In the genomic region with DNA sequence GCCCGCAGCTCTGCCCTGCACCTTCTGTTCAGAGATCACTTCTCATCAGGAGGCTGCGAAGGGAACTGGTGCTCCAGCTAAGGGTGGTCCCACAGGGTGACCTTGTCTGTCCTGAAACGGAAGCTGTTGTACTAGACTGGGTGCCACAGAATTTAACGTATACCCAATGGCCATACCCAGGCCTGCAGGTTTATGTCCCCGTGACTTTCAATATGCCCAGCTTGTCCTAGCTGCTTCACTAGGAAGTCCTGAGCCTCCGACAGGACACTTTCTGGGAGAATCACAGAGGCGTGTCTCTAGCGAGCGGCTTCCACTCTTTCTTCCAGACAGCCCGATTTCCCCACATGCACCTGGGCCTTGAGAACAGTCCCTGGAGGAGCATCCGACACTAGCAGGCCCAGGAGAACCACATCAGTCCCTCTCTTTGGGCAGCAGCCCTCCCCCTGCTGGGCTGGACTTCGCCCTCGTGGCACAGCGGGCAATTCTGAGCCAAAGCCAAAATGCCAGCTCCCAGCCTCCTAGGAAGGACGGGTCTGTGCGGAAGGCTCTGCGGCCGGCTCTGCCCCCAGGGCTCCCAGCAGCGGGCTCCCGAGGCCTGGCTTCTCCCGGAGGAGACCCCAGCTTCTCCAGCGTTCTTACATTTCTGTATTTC, we compare ENCODE assay signal across 12 cellular contexts.
DNase-seq lines count a peak whose midpoint lies in the region; ATAC-seq and TF ChIP-seq lines count a peak whose summit lies in the region.
"Had no signal": no experiment of that assay in that cellular context is flagged by ENCODE, and none has a peak within 500 bp of the region (broad histone marks: within the 10 kb centered on the region; RNA-seq: fewer than 3 reads in every experiment).

No MANE protein-coding gene starts in this region.

- H3K18ac ChIP-seq in IMR-90 (ENCODE audit: low read depth, low read length): no peak overlapping the region

- no peaks in the 10 kb centered on the region for H3K27me3 ChIP-seq in BLaER1
- no peaks in the 10 kb centered on the region; the same call in 1 of the 2 replicates for H3K27me3 ChIP-seq in IMR-90 (ENCODE audit: control insufficient read depth, insufficient read depth, low read length)

- TF ChIP-seq RAD21 in IMR-90 (IDR thresholded peaks at IDR 0.05; ENCODE audit: low read length): no peak

- no peak overlapping the region for H2BK120ac ChIP-seq in IMR-90 (ENCODE audit: low read depth, low read length)

- no TSS peak for BruUV-seq in IMR-90 (replicated peaks; lab: Mats Ljungman, UMichigan)

- no peak overlapping the region for H3K56ac ChIP-seq in IMR-90 (ENCODE audit: extremely low read depth, insufficient read depth, low read length)

- no peaks in the 10 kb centered on the region for H3K79me1 ChIP-seq in IMR-90 (ENCODE audit: low read depth in 1 of 2, low read length in 2 of 2)

- H3K4me3 ChIP-seq in BLaER1 (0 out of 2 replicates have a peak overlapping the region, but pooled peaks have one; percentile 57), IMR-90 (ENCODE audit: insufficient read depth, low read depth, low read length) (no peak overlapping the region)

- CTCF ChIA-PET in IMR-90 (lab: Yijun Ruan, JAX): interaction anchor here (1.1 to 2.0 kb wide), 2 partner anchors 9 to 204 kb away, joined by 3 to 10 read pairs; no protein-coding TSS in a partner anchor

- H2BK15ac ChIP-seq in IMR-90 (ENCODE audit: low read depth, low read length): no peak overlapping the region

- TF ChIP-seq CTCF in IMR-90 (conservative IDR thresholded peaks at IDR 0.05; ENCODE audit: low read depth, low read length) (no peak), natural killer cell (IDR thresholded peaks at IDR 0.05) (no peak)

- no peak overlapping the region for H4K91ac ChIP-seq in IMR-90 (ENCODE audit: insufficient read depth, low read depth, low read length)

- H3K36me3 Mint-ChIP-seq in natural killer cell: peaks cover 14% of the 10 kb centered on the region
- peaks cover 2% of the 10 kb centered on the region for H3K36me3 Mint-ChIP-seq in activated T-helper 1 cell treated with anti-CD3 and anti-CD28 coated beads, Interleukin-12 subunit alpha, Interleukin-12 subunit beta, Interleukin-2, Interleukin-4 antibody, amounts not matched to agents 30 ng/mL and 10 ng/mL and 1 ng/mL, durations not matched to agents 14 hours and 24 hours and 36 hours (ENCODE audit: low read depth)

- no peaks in the 10 kb centered on the region for H3K4me1 Mint-ChIP-seq in natural killer cell
- no peaks in the 10 kb centered on the region for H3K4me1 Mint-ChIP-seq in activated T-helper 1 cell treated with anti-CD3 and anti-CD28 coated beads, Interleukin-12 subunit alpha, Interleukin-12 subunit beta, Interleukin-2, Interleukin-4 antibody, amounts not matched to agents 30 ng/mL and 10 ng/mL and 1 ng/mL, durations not matched to agents 14 hours and 24 hours and 36 hours (ENCODE audit: low read depth)
- H3K4me1 Mint-ChIP-seq: activated CD4-positive, alpha-beta T cell treated with anti-CD3 and anti-CD28 coated beads, Interleukin-2, amount 10 ng/mL, durations not matched to agents 7 days and 5 days had no signal

- H3K9ac ChIP-seq in BLaER1: peak overlapping the region; percentile 49; the same call in 1 of the 2 replicates
- no peak overlapping the region for H3K9ac ChIP-seq in IMR-90 (ENCODE audit: low read depth, low read length)

- no peak for DNase-seq in IMR-90
- peak; percentile 28 for DNase-seq in cerebellum (ENCODE audit: low spot score)
- DNase-seq in natural killer cell: peak; percentile 14
- no peak for DNase-seq in activated T-helper 1 cell treated with anti-CD3 and anti-CD28 coated beads, Interleukin-12 subunit alpha, Interleukin-12 subunit beta, Interleukin-2, Interleukin-4 antibody, amounts not matched to agents 30 ng/mL and 10 ng/mL and 1 ng/mL, durations not matched to agents 14 hours and 24 hours and 36 hours (ENCODE audit: low spot score)
- no peak for DNase-seq in stimulated activated naive CD4-positive, alpha-beta T cell treated with Interleukin-2 at 50 U/mL for 16 hours (lab: John Stamatoyannopoulos, UW)
- DNase-seq in activated CD8-positive, alpha-beta memory T cell treated with anti-CD3 and anti-CD28 coated beads, Interleukin-2, amount 50 U/mL, for 4 hours: no peak

- peaks cover 14 to 18% of the 10 kb centered on the region in 2 donors for H3K27me3 Mint-ChIP-seq in natural killer cell (ENCODE audit: low read depth in 2 of 2)
- H3K27me3 Mint-ChIP-seq in activated T-helper 1 cell treated with anti-CD3 and anti-CD28 coated beads, Interleukin-12 subunit alpha, Interleukin-12 subunit beta, Interleukin-2, Interleukin-4 antibody, amounts not matched to agents 30 ng/mL and 10 ng/mL and 1 ng/mL, durations not matched to agents 14 hours and 24 hours and 36 hours (ENCODE audit: insufficient read depth): no peaks in the 10 kb centered on the region
- H3K27me3 Mint-ChIP-seq: activated CD4-positive, alpha-beta T cell treated with anti-CD3 and anti-CD28 coated beads, Interleukin-2, amount 10 ng/mL, durations not matched to agents 7 days and 5 days had no signal

- no peak overlapping the region for H2BK20ac ChIP-seq in IMR-90 (ENCODE audit: low read depth, low read length)

- no peak overlapping the region for H3K23ac ChIP-seq in IMR-90 (ENCODE audit: low read depth, low read length)

- no peak overlapping the region for H3K27ac Mint-ChIP-seq in natural killer cell
- no peak overlapping the region for H3K27ac Mint-ChIP-seq in activated T-helper 1 cell treated with anti-CD3 and anti-CD28 coated beads, Interleukin-12 subunit alpha, Interleukin-12 subunit beta, Interleukin-2, Interleukin-4 antibody, amounts not matched to agents 30 ng/mL and 10 ng/mL and 1 ng/mL, durations not matched to agents 14 hours and 24 hours and 36 hours
- H3K27ac Mint-ChIP-seq: activated CD4-positive, alpha-beta T cell treated with anti-CD3 and anti-CD28 coated beads, Interleukin-2, amount 10 ng/mL, durations not matched to agents 7 days and 5 days; stimulated activated naive CD8-positive, alpha-beta T cell treated with anti-CD3 and anti-CD28 coated beads, Interleukin-15, Interleukin-2, amounts not matched to agents 100 ng/mL and 50 ng/mL, for 24 hours had no signal

- no peak overlapping the region for H2BK5ac ChIP-seq in IMR-90 (ENCODE audit: low read depth, low read length, poor library complexity, severe bottlenecking)

- H3K4me3 Mint-ChIP-seq in natural killer cell: no peak overlapping the region
- no peak overlapping the region for H3K4me3 Mint-ChIP-seq in activated T-helper 1 cell treated with anti-CD3 and anti-CD28 coated beads, Interleukin-12 subunit alpha, Interleukin-12 subunit beta, Interleukin-2, Interleukin-4 antibody, amounts not matched to agents 30 ng/mL and 10 ng/mL and 1 ng/mL, durations not matched to agents 14 hours and 24 hours and 36 hours
- H3K4me3 Mint-ChIP-seq: activated CD4-positive, alpha-beta T cell treated with anti-CD3 and anti-CD28 coated beads, Interleukin-2, amount 10 ng/mL, durations not matched to agents 7 days and 5 days; stimulated activated naive CD8-positive, alpha-beta T cell treated with anti-CD3 and anti-CD28 coated beads, Interleukin-15, Interleukin-2, amounts not matched to agents 100 ng/mL and 50 ng/mL, for 24 hours had no signal

- H2AK9ac ChIP-seq in IMR-90 (replicated peaks; ENCODE audit: low read depth, low read length, poor library complexity): peak overlapping the region; percentile 85

- H4K20me1 ChIP-seq in BLaER1 (0 out of 2 replicates have a peak, but pooled peaks cover 6% of the 10 kb centered on the region), IMR-90 (ENCODE audit: insufficient read depth, low read length) (no peaks in the 10 kb centered on the region)

- WGBS in IMR-90 (ENCODE audit: extremely low coverage in 2 of 2, insufficient read length in 1 of 2), 2 experiments: 90% methylated on average over 4 of the region's 22 CpGs; no CpG with 5 or more reads in 1 of the 2 experiments

- peak overlapping the region; percentile 28; the same call in 1 of the 2 replicates for H2AK5ac ChIP-seq in IMR-90 (ENCODE audit: low read depth, low read length)

- peak overlapping the region; percentile 96 for H2AFZ ChIP-seq in IMR-90 (replicated peaks; ENCODE audit: low read length, poor library complexity)

- ATAC-seq in IMR-90 (ENCODE audit: low read depth) (no peak), natural killer cell (no peak), GM19463 (IDR thresholded peaks at IDR 0.05; ENCODE audit: unreplicated experiment) (no peak)

- H3K36me3 ChIP-seq in BLaER1 (no peaks in the 10 kb centered on the region), IMR-90 (ENCODE audit: control insufficient read depth, insufficient read depth, low read length) (no peaks in the 10 kb centered on the region)

- POLR2A ChIA-PET in IMR-90 (lab: Charles Lee; ENCODE audit: unreplicated experiment): no interaction called here

- peaks cover 83% of the 10 kb centered on the region for H3K4me1 ChIP-seq in BLaER1
- H3K4me1 ChIP-seq in IMR-90 (ENCODE audit: control insufficient read depth, insufficient read depth, low read length): peaks cover 10% of the 10 kb centered on the region

- peak overlapping the region; percentile 78 for H3K27ac ChIP-seq in BLaER1
- no peak overlapping the region for H3K27ac ChIP-seq in IMR-90 (ENCODE audit: insufficient read depth, low read length)
- H3K27ac ChIP-seq: epithelial cell of prostate, SK-N-MC had no signal

- no peak overlapping the region for H4K5ac ChIP-seq in IMR-90 (ENCODE audit: low read depth, low read length)

- H3K4ac ChIP-seq in IMR-90 (ENCODE audit: low read depth, low read length): no peak overlapping the region

- no peak overlapping the region for H4K8ac ChIP-seq in IMR-90 (ENCODE audit: low read depth in 2 of 2, low read length in 2 of 2)

- no peak overlapping the region for H3K14ac ChIP-seq in IMR-90 (replicated peaks; ENCODE audit: low read depth, low read length)

- in situ Hi-C loops in IMR-90 (cut with MboI; ENCODE audit: low sequenced_read_pairs): loop anchor here (5.0 kb wide), 1 partner anchor 205 kb away; the partner anchor contains the start of gene GPC1

- intact Hi-C loops in IMR-90 (cut with micrococcal nuclease): loop anchor here (5.0 kb wide), 2 partner anchors 140 to 335 kb away; partner anchors contain the start of gene RNPEPL1
- intact Hi-C loops in natural killer cell (cut with micrococcal nuclease): no loop called here
- intact Hi-C loops in activated T-helper 1 cell treated with anti-CD3 and anti-CD28 coated beads, Interleukin-12 subunit alpha, Interleukin-12 subunit beta, Interleukin-2, Interleukin-4 antibody, amounts not matched to agents 30 ng/mL and 10 ng/mL and 1 ng/mL, durations not matched to agents 14 hours and 24 hours and 36 hours (cut with micrococcal nuclease): loop anchor here (5.0 kb wide), 1 partner anchor 335 kb away; the partner anchor contains the start of gene RNPEPL1

- H3K4me2 ChIP-seq in BLaER1 (peak overlapping the region; percentile 90), IMR-90 (ENCODE audit: low read depth, low read length) (no peak overlapping the region)

- TF ChIP-seq POLR2A in IMR-90 (IDR thresholded peaks at IDR 0.05; ENCODE audit: low read depth, low read length): no peak

- H3K9me3 ChIP-seq in BLaER1: peaks cover 19% of the 10 kb centered on the region
- H3K9me3 ChIP-seq in IMR-90 (ENCODE audit: control insufficient read depth, insufficient read depth, low read length): peaks cover 8% of the 10 kb centered on the region

- peaks cover 5% of the 10 kb centered on the region; the same call in 1 of the 2 replicates for H3K9me1 ChIP-seq in IMR-90 (ENCODE audit: insufficient read depth, low read length)

- peaks cover 0 to 9% of the 10 kb centered on the region in 2 donors for H3K9me3 Mint-ChIP-seq in natural killer cell
- peaks cover 15% of the 10 kb centered on the region for H3K9me3 Mint-ChIP-seq in activated T-helper 1 cell treated with anti-CD3 and anti-CD28 coated beads, Interleukin-12 subunit alpha, Interleukin-12 subunit beta, Interleukin-2, Interleukin-4 antibody, amounts not matched to agents 30 ng/mL and 10 ng/mL and 1 ng/mL, durations not matched to agents 14 hours and 24 hours and 36 hours

- dilution Hi-C loops in IMR-90 (cut with HindIII; ENCODE audit: low sequenced_read_pairs, unreplicated experiment): no loop called here

Comparison
In these comparisons a context has a peak if more than half of its experiments do, and no peak if none do; other contexts are left out.
1. DNase-seq: peak in cerebellum (single experiment) and natural killer cell (single experiment); none in IMR-90 (single experiment), activated T-helper 1 cell treated with anti-CD3 and anti-CD28 coated beads, Interleukin-12 subunit alpha, Interleukin-12 subunit beta, Interleukin-2, Interleukin-4 antibody, amounts not matched to agents 30 ng/mL and 10 ng/mL and 1 ng/mL, durations not matched to agents 14 hours and 24 hours and 36 hours (single experiment), stimulated activated naive CD4-positive, alpha-beta T cell treated with Interleukin-2 at 50 U/mL for 16 hours (single experiment) and activated CD8-positive, alpha-beta memory T cell treated with anti-CD3 and anti-CD28 coated beads, Interleukin-2, amount 50 U/mL, for 4 hours (single experiment).